Comparison of ENCODE assay signal across 8 cellular contexts in genomic region chr1:85707990-85708825, GRCh38. TPM values are rescaled to one million over a fixed set of nuclear protein-coding genes. Genes with fewer than 3 reads are reported as not detected.
DNase-seq lines count a peak whose midpoint lies in the region; ATAC-seq, FAIRE-seq and TF ChIP-seq lines count a peak whose summit lies in the region.

Gene ZNHIT6, minus strand, starts transcription at chr1:85708433. Its CDS starts 149 bp downstream, at chr1:85708284.

- H3K27me3 ChIP-seq in CD4-positive, CD25-positive, alpha-beta regulatory T cell (ENCODE audit: control insufficient read depth, insufficient read depth, low read length) = no peaks in the 10 kb centered on the region
- H3K27me3 ChIP-seq in HepG2 (ENCODE audit: control insufficient read depth in 1 of 2, insufficient read depth in 2 of 2, low read length in 2 of 2) = no peaks in the 10 kb centered on the region; a peak in 1 of 5 replicates

- peaks cover 11 to 29% (median 23%) of the 10 kb centered on the region in 4 donors for H3K4me1 Mint-ChIP-seq in CD4-positive, CD25-positive, alpha-beta regulatory T cell

- peak; percentile 97 for ATAC-seq in CD4-positive, CD25-positive, alpha-beta regulatory T cell (ENCODE audit: low read depth in 2 of 2)
- ATAC-seq in GM19372 (IDR thresholded peaks at IDR 0.05; ENCODE audit: low read depth, unreplicated experiment) (peak; percentile 80), HG03521 (IDR thresholded peaks at IDR 0.05; ENCODE audit: unreplicated experiment) (peak; percentile 79), HepG2 (peak; percentile 96)

- H2AFZ ChIP-seq in HepG2 (ENCODE audit: low read length) = peak within 1 kb of the TSS; percentile 82

- H3K4me3 Mint-ChIP-seq in CD4-positive, CD25-positive, alpha-beta regulatory T cell = no peak within 1 kb of the TSS

- peaks cover 15% of the 10 kb centered on the region for H3K36me3 ChIP-seq in CD4-positive, CD25-positive, alpha-beta regulatory T cell (ENCODE audit: control insufficient read depth, insufficient read depth, low read length)
- H3K36me3 ChIP-seq in HepG2 (replicated peaks in 1 of 2; ENCODE audit: control insufficient read depth in 1 of 2, insufficient read depth in 2 of 2, low read length in 2 of 2) = peaks cover 1 to 8% of the 10 kb centered on the region in 2 experiments

- 2% methylated on average over 20 of the region's 35 CpGs for WGBS in HepG2 (ENCODE audit: low lambda C conversion rate)

- peak within 1 kb of the TSS; percentile 92 for H3K4me2 ChIP-seq in HepG2 (ENCODE audit: low read depth, low read length)

- H3K9ac ChIP-seq in HepG2 (ENCODE audit: insufficient read depth, low read depth, low read length) = peak within 1 kb of the TSS; percentile 76

- peak; percentile 53 for TF ChIP-seq CTCF in HepG2 (CRISPR knock-in tag; IDR thresholded peaks at IDR 0.05)

- H3K4me1 ChIP-seq in CD4-positive, CD25-positive, alpha-beta regulatory T cell (ENCODE audit: control insufficient read depth, insufficient read depth, low read length, poor library complexity, severe bottlenecking) = peaks cover 23% of the 10 kb centered on the region
- peaks cover 34% of the 10 kb centered on the region for H3K4me1 ChIP-seq in HepG2 (ENCODE audit: insufficient read depth, low read length)

- POLR2A ChIA-PET in HepG2 (lab: Yijun Ruan, JAX) = interaction anchor here (0.7 to 1.6 kb wide), 24 partner anchors 9 to 1135 kb away, joined by 3 to 16 read pairs (median 3); partner anchors contain the start of genes BCL10, C1orf52 and CCN1

- TF ChIP-seq RAD21 in HepG2 (CRISPR knock-in tag; IDR thresholded peaks at IDR 0.05) = 0 out of 2 replicates have a peak, but pooled peaks have one; percentile 51

- intact Hi-C loops in HepG2 (cut with micrococcal nuclease; ENCODE audit: unreplicated experiment) = loop anchor here (1.0 to 5.0 kb wide), 3 partner anchors 27 to 126 kb away; partner anchors contain the start of gene CCN1

- in situ Hi-C loops in HepG2 (cut with HindIII; ENCODE audit: extremely low pct_ligation_motif_present, low pct_unique_long_range_greater_than_20kb) = no loop called here

- peaks cover 25% of the 10 kb centered on the region for H3K36me3 Mint-ChIP-seq in CD4-positive, CD25-positive, alpha-beta regulatory T cell

- H3K9me3 ChIP-seq in CD4-positive, CD25-positive, alpha-beta regulatory T cell (ENCODE audit: control insufficient read depth in 2 of 2, low read length in 2 of 2) = no peaks in the 10 kb centered on the region
- no peaks in the 10 kb centered on the region for H3K9me3 ChIP-seq in HepG2 (ENCODE audit: low read length)

- H4K20me1 ChIP-seq in HepG2 (ENCODE audit: insufficient read depth, low read length) = no peaks in the 10 kb centered on the region

- peaks cover 28% of the 10 kb centered on the region for H3K79me2 ChIP-seq in HepG2 (ENCODE audit: insufficient read depth, low read length)

- peaks cover 6% of the 10 kb centered on the region for H3K27me3 Mint-ChIP-seq in CD4-positive, CD25-positive, alpha-beta regulatory T cell

- CTCF ChIA-PET in HepG2 (lab: Yijun Ruan, JAX; ENCODE audit: low intra/inter-chr PET ratio, low total read pairs) = no interaction called here

- FAIRE-seq in HepG2 (lab: Jason Lieb, UNC) = peak; percentile 87

- peak within 1 kb of the TSS; percentile 69 for H3K27ac ChIP-seq in CD4-positive, CD25-positive, alpha-beta regulatory T cell (ENCODE audit: insufficient read depth, low read length, poor library complexity, severe bottlenecking)
- H3K27ac ChIP-seq in HepG2 (ENCODE audit: extremely low read length, insufficient read depth, low read length) = peak within 1 kb of the TSS; percentile 83

- no peak within 1 kb of the TSS for H3K27ac Mint-ChIP-seq in CD4-positive, CD25-positive, alpha-beta regulatory T cell

- H3K9me3 Mint-ChIP-seq in CD4-positive, CD25-positive, alpha-beta regulatory T cell = peaks cover 0 to 2% (median 0%) of the 10 kb centered on the region in 7 donors

- TSS peak; percentile 79 for BruUV-seq in HepG2 (replicated peaks; lab: Mats Ljungman, UMichigan)

- peak in 1 of 2 experiments; percentile 27; a peak in 1 of 4 replicates for TF ChIP-seq EP300 in HepG2 (IDR thresholded peaks at IDR 0.05; ENCODE audit: low read depth in 2 of 2, low read length in 2 of 2)
- no peak; the same call in 1 of the 2 replicates for TF ChIP-seq EP300 in HepG2 (CRISPR knock-in tag; IDR thresholded peaks at IDR 0.05; ENCODE audit: borderline replicate concordance)

- H3K4me3 ChIP-seq in CD4-positive, CD25-positive, alpha-beta regulatory T cell (ENCODE audit: low read depth, low read length) = peak within 1 kb of the TSS; percentile 98
- H3K4me3 ChIP-seq in HepG2 (replicated peaks in 1 of 3; ENCODE audit: insufficient read depth in 1 of 3, low read depth in 2 of 3, low read length in 3 of 3) = peak within 1 kb of the TSS; percentile 67 to 84 (median 77)

- peak; percentile 68 to 80 for TF ChIP-seq POLR2A in HepG2 (IDR thresholded peaks at IDR 0.05; ENCODE audit: insufficient read depth in 1 of 2, low read depth in 2 of 2, low read length in 2 of 2)

- peak; percentile 80 to 95 (median 89) for DNase-seq in CD4-positive, CD25-positive, alpha-beta regulatory T cell
- DNase-seq in NCI-H69 (lab: John Stamatoyannopoulos, UW) = peak; percentile 95
- DNase-seq in activated CD4-positive, alpha-beta T cell treated with anti-CD3 and anti-CD28 coated beads, Interleukin-2, amount 50 U/mL, for 1 hour = peak; percentile 82
- DNase-seq in dermis microvascular lymphatic vessel endothelial cell (ENCODE audit: low read depth in 2 of 2) = peak; percentile 92 to 96
- DNase-seq in HepG2 (ENCODE audit: low spot score) = peak; percentile 95
- DNase-seq in stimulated activated CD4-positive, alpha-beta T cell treated with anti-CD3 and anti-CD28 coated beads, Interleukin-2, amount 100 ng/mL, for 48 hours = peak; percentile 68 to 73

TF ChIP-seq in HepG2, 621 proteins besides CTCF, POLR2A, EP300 and RAD21 (continues in another document):
- TF ChIP-seq ZFP62 (CRISPR knock-in tag; IDR thresholded peaks at IDR 0.05) = no peak
- TF ChIP-seq MTERF4 (CRISPR knock-in tag; IDR thresholded peaks at IDR 0.05) = peak; percentile 77
- peak; percentile 79 for TF ChIP-seq ASH2L (IDR thresholded peaks at IDR 0.05; ENCODE audit: insufficient read length, low read depth, low read length)

RNA-seq across cellular contexts. Expression of gene ZNHIT6, which starts in this region (rescaled TPM):
- 16.4 TPM for total RNA-seq in CD4-positive, CD25-positive, alpha-beta regulatory T cell
- polyA plus RNA-seq in CD4-positive, CD25-positive, alpha-beta regulatory T cell = 10 to 100 TPM; 14.5 to 20.3 (median 17.1) TPM
- total RNA-seq in dermis microvascular lymphatic vessel endothelial cell (8.2 and 9.4 TPM in 2 replicates), HepG2 (2016; rRNA removed; fragmentation: Illumina TruSeq; extraction: Trizol) (15.2 and 18.8 TPM in 2 replicates)
- total RNA-seq in HepG2 (2016; cell fraction: cytosol; rRNA removed; fragmentation: Illumina TruSeq; extraction: Trizol; ENCODE audit: low read depth) = 0.62 and 0.81 TPM in 2 replicates
- total RNA-seq in HepG2 (2016; cell fraction: insoluble cytoplasmic fraction; rRNA removed; fragmentation: Illumina TruSeq; extraction: Trizol) = 14.7 and 19.2 TPM in 2 replicates
- 4.0 and 4.4 TPM in 2 replicates for total RNA-seq in HepG2 (2016; cell fraction: membrane; rRNA removed; fragmentation: Illumina TruSeq; extraction: Trizol)
- total RNA-seq in HepG2 (2016; cell fraction: nucleus; rRNA removed; fragmentation: Illumina TruSeq; extraction: Trizol) = 10.7 and 10.8 TPM in 2 replicates
- 6.0 TPM in 2 replicates for polyA plus RNA-seq in HepG2 (2011; rRNA removed)
- 2.8 and 4.7 TPM in 2 replicates for polyA plus RNA-seq in HepG2 (2011; cell fraction: cytosol; rRNA removed)
- polyA plus RNA-seq in HepG2 (2011; cell fraction: nucleus; rRNA removed) = 3.9 and 4.8 TPM in 2 replicates
- polyA plus RNA-seq in HepG2 (2012) = 9.4 and 11.1 TPM in 2 replicates
- 0.67 and 0.83 TPM in 2 replicates for polyA plus RNA-seq in HepG2 (2016; cell fraction: cytosol; fragmentation: Illumina TruSeq; extraction: Trizol; ENCODE audit: low read depth)
- polyA plus RNA-seq in HepG2 (2016; cell fraction: insoluble cytoplasmic fraction; fragmentation: Illumina TruSeq; extraction: Trizol; ENCODE audit: low read depth) = 25.9 and 26.2 TPM in 2 replicates
- 3.3 and 3.8 TPM in 2 replicates for polyA plus RNA-seq in HepG2 (2016; cell fraction: membrane; fragmentation: Illumina TruSeq; extraction: Trizol; ENCODE audit: low read depth)
- polyA plus RNA-seq in HepG2 (2016; cell fraction: nucleus; fragmentation: Illumina TruSeq; extraction: Trizol; ENCODE audit: insufficient read depth, low read depth) = 15.4 and 16.5 TPM in 2 replicates
- polyA minus RNA-seq in HepG2 (2011; rRNA and poly(A)+ RNA removed; ENCODE audit: low replicate concordance) = 2.7 and 8.2 TPM in 2 replicates
- 3.2 and 4.1 TPM in 2 replicates for polyA minus RNA-seq in HepG2 (2011; cell fraction: cytosol; rRNA and poly(A)+ RNA removed)
- polyA minus RNA-seq in HepG2 (2011; cell fraction: nucleus; rRNA and poly(A)+ RNA removed) = 13.5 and 13.8 TPM in 2 replicates

Comparison
In these comparisons a context has a peak if more than half of its experiments do, and no peak if none do; other contexts are left out.
1. Peak in every context shown above with its lines: DNase-seq, ATAC-seq, H3K4me3 ChIP-seq and H3K27ac ChIP-seq.